13 cellular contexts compared by ENCODE assay signal in genomic region chr17:39118674-39119419, GRCh38. TPM values are rescaled to one million over a fixed set of nuclear protein-coding genes. Genes with fewer than 3 reads are reported as not detected.
DNase-seq lines count a peak whose midpoint lies in the region; ATAC-seq and TF ChIP-seq lines count a peak whose summit lies in the region.
"Had no signal": no experiment of that assay in that cellular context is flagged by ENCODE, and none has a peak within 500 bp of the region (broad histone marks: within the 10 kb centered on the region; RNA-seq: fewer than 3 reads in every experiment).

No MANE protein-coding gene starts in this region.

- no peak for TF ChIP-seq POLR2A in esophagus muscularis mucosa (IDR thresholded peaks at IDR 0.05; ENCODE audit: low read depth)

- intact Hi-C loops in upper lobe of right lung (cut with DNase I), result no loop called here
- intact Hi-C loops in esophagus muscularis mucosa (cut with DNase I), result no loop called here

- no peaks in the 10 kb centered on the region for H3K27me3 ChIP-seq in upper lobe of right lung
- H3K27me3 ChIP-seq in esophagus muscularis mucosa, result no peaks in the 10 kb centered on the region

- no peak for DNase-seq in activated naive CD8-positive, alpha-beta T cell treated with anti-CD3 and anti-CD28 coated beads, Interleukin-2, amount 50 U/mL, for 24 hours
- no peak for DNase-seq in activated naive CD8-positive, alpha-beta T cell treated with anti-CD3 and anti-CD28 coated beads for 36 hours
- DNase-seq in SIG-M5 treated with dmso at 0.1 percent for 504 hours (lab: John Stamatoyannopoulos, UW; ENCODE audit: unreplicated experiment) (peak; percentile 96), upper lobe of right lung (no peak), esophagus muscularis mucosa (ENCODE audit: extremely low spot score) (no peak)
- no peak for DNase-seq in stimulated activated CD4-positive, alpha-beta T cell treated with anti-CD3 and anti-CD28 coated beads, Interleukin-1b, Interleukin-23, amount 100 ng/mL, for 48 hours
- DNase-seq: 8988T; activated T-cell treated with anti-CD3 and anti-CD28 coated beads, Interleukin-2, amount 50 U/mL, for 48 hours; mammary epithelial cell; NCI-H526; T-helper 9 cell had no signal

- no peak for TF ChIP-seq EP300 in esophagus muscularis mucosa (IDR thresholded peaks at IDR 0.05)

- no peaks in the 10 kb centered on the region for H3K9me3 Mint-ChIP-seq in activated naive CD8-positive, alpha-beta T cell treated with anti-CD3 and anti-CD28 coated beads, Interleukin-2, amount 50 U/mL, for 24 hours
- no peaks in the 10 kb centered on the region for H3K9me3 Mint-ChIP-seq in activated naive CD8-positive, alpha-beta T cell treated with anti-CD3 and anti-CD28 coated beads for 36 hours

- H3K4me1 ChIP-seq in upper lobe of right lung, result no peaks in the 10 kb centered on the region
- peaks cover 3 to 17% (median 16%) of the 10 kb centered on the region in 4 donors for H3K4me1 ChIP-seq in esophagus muscularis mucosa

- H3K36me3 ChIP-seq in upper lobe of right lung (no peaks in the 10 kb centered on the region), esophagus muscularis mucosa (no peaks in the 10 kb centered on the region)

- TF ChIP-seq CTCF in upper lobe of right lung (IDR thresholded peaks at IDR 0.05), result no peak
- TF ChIP-seq CTCF in esophagus muscularis mucosa (IDR thresholded peaks at IDR 0.05), result no peak

- no peak for ATAC-seq in activated naive CD8-positive, alpha-beta T cell treated with anti-CD3 and anti-CD28 coated beads, Interleukin-2, amount 50 U/mL, for 24 hours
- ATAC-seq in HG03097 (IDR thresholded peaks at IDR 0.05; ENCODE audit: low FRiP score, unreplicated experiment) (peak; percentile 76), upper lobe of right lung (peak; percentile 83), GM18867 (IDR thresholded peaks at IDR 0.05; ENCODE audit: unreplicated experiment) (no peak)

- WGBS in esophagus muscularis mucosa, result 90% methylated on average over 5 of the region's 5 CpGs

- H3K27ac Mint-ChIP-seq in activated naive CD8-positive, alpha-beta T cell treated with anti-CD3 and anti-CD28 coated beads, Interleukin-2, amount 50 U/mL, for 24 hours, result no peak overlapping the region
- no peak overlapping the region for H3K27ac Mint-ChIP-seq in activated naive CD8-positive, alpha-beta T cell treated with anti-CD3 and anti-CD28 coated beads for 36 hours

- H3K4me1 Mint-ChIP-seq in activated naive CD8-positive, alpha-beta T cell treated with anti-CD3 and anti-CD28 coated beads, Interleukin-2, amount 50 U/mL, for 24 hours, result peaks cover 7% of the 10 kb centered on the region
- H3K4me1 Mint-ChIP-seq in activated naive CD8-positive, alpha-beta T cell treated with anti-CD3 and anti-CD28 coated beads for 36 hours, result peaks cover 4% of the 10 kb centered on the region

- H3K27ac ChIP-seq in upper lobe of right lung (no peak overlapping the region), esophagus muscularis mucosa (replicated peaks in 1 of 4) (no peak overlapping the region)

- no peaks in the 10 kb centered on the region for H3K27me3 Mint-ChIP-seq in activated naive CD8-positive, alpha-beta T cell treated with anti-CD3 and anti-CD28 coated beads, Interleukin-2, amount 50 U/mL, for 24 hours
- H3K27me3 Mint-ChIP-seq in activated naive CD8-positive, alpha-beta T cell treated with anti-CD3 and anti-CD28 coated beads for 36 hours, result no peaks in the 10 kb centered on the region

- peak overlapping the region; percentile 10 for H3K4me3 Mint-ChIP-seq in activated naive CD8-positive, alpha-beta T cell treated with anti-CD3 and anti-CD28 coated beads, Interleukin-2, amount 50 U/mL, for 24 hours
- H3K4me3 Mint-ChIP-seq in activated naive CD8-positive, alpha-beta T cell treated with anti-CD3 and anti-CD28 coated beads for 36 hours, result no peak overlapping the region

- no peaks in the 10 kb centered on the region for H3K36me3 Mint-ChIP-seq in activated naive CD8-positive, alpha-beta T cell treated with anti-CD3 and anti-CD28 coated beads, Interleukin-2, amount 50 U/mL, for 24 hours (ENCODE audit: low read depth)
- H3K36me3 Mint-ChIP-seq in activated naive CD8-positive, alpha-beta T cell treated with anti-CD3 and anti-CD28 coated beads for 36 hours, result peaks cover 1% of the 10 kb centered on the region

- no peak overlapping the region for H3K4me3 ChIP-seq in upper lobe of right lung
- H3K4me3 ChIP-seq in esophagus muscularis mucosa, result no peak overlapping the region

- H3K9me3 ChIP-seq in upper lobe of right lung (no peaks in the 10 kb centered on the region), esophagus muscularis mucosa (no peaks in the 10 kb centered on the region)

RNA-seq across cellular contexts. Expression of gene PLXDC1, which starts 32.6 kb away (rescaled TPM):
- total RNA-seq in activated naive CD8-positive, alpha-beta T cell treated with anti-CD3 and anti-CD28 coated beads for 36 hours, result 1 to 10 TPM in 1 of 2 experiments, under 1 TPM in 1; 0.54 to 1.1 TPM
- 14.4 TPM for total RNA-seq in upper lobe of right lung
- total RNA-seq in esophagus muscularis mucosa, result 10 to 100 TPM in 2 of 4 donors, 1 to 10 TPM in 2; 7.5 to 17.0 (median 11.0) TPM

RNA-seq across cellular contexts. Expression of gene ARL5C, which starts 47.1 kb away (rescaled TPM):
- not detected for total RNA-seq in activated naive CD8-positive, alpha-beta T cell treated with anti-CD3 and anti-CD28 coated beads for 36 hours
- total RNA-seq in upper lobe of right lung (not detected), esophagus muscularis mucosa (1 to 10 TPM in 1 of 4 donors, not detected in 3; 1.7 TPM)
- total RNA-seq: mammary epithelial cell had no signal

Comparison
In these comparisons a context has a peak if more than half of its experiments do, and no peak if none do; other contexts are left out.
1. ATAC-seq: peak in HG03097 (single experiment) and upper lobe of right lung (single experiment); none in activated naive CD8-positive, alpha-beta T cell treated with anti-CD3 and anti-CD28 coated beads, Interleukin-2, amount 50 U/mL, for 24 hours (single experiment) and GM18867 (single experiment).